Comparison of ENCODE assay signal across 8 cellular contexts in genomic region chr9:127223810-127224177, GRCh38. TPM values are rescaled to one million over a fixed set of nuclear protein-coding genes. Genes with fewer than 3 reads are reported as not detected.
A peak's percentile ranks its signal among the peaks of the same experiment; 100 is the strongest.
DNase-seq lines count a peak whose midpoint lies in the region; ATAC-seq, FAIRE-seq and TF ChIP-seq lines count a peak whose summit lies in the region.

No MANE protein-coding gene starts in this region.

- no peak for TF ChIP-seq EP300 in suprapubic skin (IDR thresholded peaks at IDR 0.05)

- peak overlapping the region; percentile 30 for H2AFZ ChIP-seq in keratinocyte (ENCODE audit: control insufficient read depth, low read length)

- no peaks in the 10 kb centered on the region for H3K9me3 Mint-ChIP-seq in activated naive CD8-positive, alpha-beta T cell treated with anti-CD3 and anti-CD28 coated beads, Interleukin-2, amount 50 U/mL, for 24 hours

- H3K27ac Mint-ChIP-seq in activated naive CD8-positive, alpha-beta T cell treated with anti-CD3 and anti-CD28 coated beads, Interleukin-2, amount 50 U/mL, for 24 hours: no peak overlapping the region

- no peak overlapping the region for H3K9ac ChIP-seq in keratinocyte (ENCODE audit: control insufficient read depth, extremely low read depth, insufficient read depth, low read length)

- peak in 1 of 3 experiments; percentile 9 for TF ChIP-seq CTCF in keratinocyte (optimal IDR thresholded peaks at IDR 0.05 in 1 of 3, IDR thresholded peaks at IDR 0.05 in 1 of 3, conservative IDR thresholded peaks at IDR 0.05 in 1 of 3; ENCODE audit: extremely low read depth in 1 of 3, insufficient read depth in 2 of 3, low read length in 3 of 3)
- TF ChIP-seq CTCF in suprapubic skin (IDR thresholded peaks at IDR 0.05): no peak

- peak overlapping the region; percentile 52 to 78 (median 59) for H3K4me3 ChIP-seq in keratinocyte (ENCODE audit: control insufficient read depth in 2 of 3, extremely low read depth in 1 of 3, insufficient read depth in 2 of 3, low read depth in 1 of 3, low read length in 3 of 3)
- H3K4me3 ChIP-seq in suprapubic skin: peak overlapping the region; percentile 88

- peaks cover 15% of the 10 kb centered on the region for H3K27me3 Mint-ChIP-seq in activated naive CD8-positive, alpha-beta T cell treated with anti-CD3 and anti-CD28 coated beads, Interleukin-2, amount 50 U/mL, for 24 hours

- H3K36me3 ChIP-seq in keratinocyte (ENCODE audit: control insufficient read depth in 2 of 2, extremely low read depth in 1 of 2, insufficient read depth in 2 of 2, low read length in 2 of 2): no peaks in the 10 kb centered on the region
- H3K36me3 ChIP-seq in suprapubic skin: no peaks in the 10 kb centered on the region

- no peaks in the 10 kb centered on the region for H3K79me2 ChIP-seq in keratinocyte (ENCODE audit: control insufficient read depth, insufficient read depth, low read length)

- no peak for ATAC-seq in activated naive CD8-positive, alpha-beta T cell treated with anti-CD3 and anti-CD28 coated beads, Interleukin-2, amount 50 U/mL, for 24 hours
- ATAC-seq in GM18502 (IDR thresholded peaks at IDR 0.05; ENCODE audit: poor library complexity, unreplicated experiment): no peak

- dilution Hi-C loops in keratinocyte (cut with MboI; ENCODE audit: extremely low pct_ligation_motif_present, low sequenced_read_pairs): no loop called here

- peak overlapping the region; percentile 90 for H3K4me2 ChIP-seq in keratinocyte (ENCODE audit: control insufficient read depth, extremely low read depth, insufficient read depth, low read depth, low read length)

- peaks cover 23% of the 10 kb centered on the region for H3K4me1 Mint-ChIP-seq in activated naive CD8-positive, alpha-beta T cell treated with anti-CD3 and anti-CD28 coated beads, Interleukin-2, amount 50 U/mL, for 24 hours

- no peaks in the 10 kb centered on the region for H3K9me1 ChIP-seq in keratinocyte (ENCODE audit: control insufficient read depth, extremely low read depth, insufficient read depth, low read length)

- DNase-seq in activated CD4-positive, alpha-beta T cell treated with anti-CD3 and anti-CD28 coated beads, Interleukin-2, amount 50 U/mL, for 1 hour: peak; percentile 14
- DNase-seq in activated CD4-positive, alpha-beta T cell treated with anti-CD3 and anti-CD28 coated beads, Interleukin-2, amount 50 U/mL, for 4 hours: no peak
- no peak for DNase-seq in activated naive CD8-positive, alpha-beta T cell treated with anti-CD3 and anti-CD28 coated beads, Interleukin-2, amount 50 U/mL, for 24 hours
- DNase-seq in keratinocyte (ENCODE audit: low read depth, low spot score): no peak
- no peak for DNase-seq in suprapubic skin (ENCODE audit: low spot score in 2 of 2)
- DNase-seq in HUDEP-2 (lab: John Stamatoyannopoulos, UW; ENCODE audit: unreplicated experiment in 76 of 76): no peak
- no peak for DNase-seq in NCI-H1048 (lab: John Stamatoyannopoulos, UW)

- no peaks in the 10 kb centered on the region for H3K36me3 Mint-ChIP-seq in activated naive CD8-positive, alpha-beta T cell treated with anti-CD3 and anti-CD28 coated beads, Interleukin-2, amount 50 U/mL, for 24 hours (ENCODE audit: low read depth)

- H4K20me1 ChIP-seq in keratinocyte (ENCODE audit: control insufficient read depth, extremely low read depth, insufficient read depth, low read length): no peaks in the 10 kb centered on the region

- peaks cover 20% of the 10 kb centered on the region for H3K27me3 ChIP-seq in keratinocyte (ENCODE audit: control insufficient read depth, extremely low read depth, insufficient read depth, low read length)
- H3K27me3 ChIP-seq in suprapubic skin: no peaks in the 10 kb centered on the region

- H3K4me3 Mint-ChIP-seq in activated naive CD8-positive, alpha-beta T cell treated with anti-CD3 and anti-CD28 coated beads, Interleukin-2, amount 50 U/mL, for 24 hours: peak overlapping the region; percentile 77

- H3K9me3 ChIP-seq in keratinocyte (ENCODE audit: control insufficient read depth, low read depth, low read length) (no peaks in the 10 kb centered on the region), suprapubic skin (no peaks in the 10 kb centered on the region)

- WGBS in suprapubic skin: 24% methylated on average over 5 of the region's 8 CpGs

- no peak for FAIRE-seq in keratinocyte (lab: Jason Lieb, UNC)

- TF ChIP-seq POLR2A in suprapubic skin (IDR thresholded peaks at IDR 0.05): no peak

- H3K4me1 ChIP-seq in keratinocyte (ENCODE audit: control insufficient read depth, extremely low read depth, insufficient read depth, low read length) (peaks cover 3% of the 10 kb centered on the region), suprapubic skin (peaks cover 28% of the 10 kb centered on the region)

- H3K27ac ChIP-seq in keratinocyte (ENCODE audit: control insufficient read depth, insufficient read depth, low read length): no peak overlapping the region
- no peak overlapping the region for H3K27ac ChIP-seq in suprapubic skin

RNA-seq across cellular contexts. Expression of gene GARNL3, which starts 40.8 kb away (rescaled TPM):
- polyA plus RNA-seq in keratinocyte: 2.0 to 3.3 TPM (median 2.4 TPM) in 3 replicates
- 4.2 TPM for polyA plus RNA-seq in keratinocyte (2011; ENCODE audit: low read depth)
- 1.7 and 2.3 TPM in 2 replicates for polyA plus RNA-seq in keratinocyte (2011; cell fraction: cytosol; rRNA removed)
- polyA plus RNA-seq in keratinocyte (2011; cell fraction: nucleus; rRNA removed): 10.7 and 12.6 TPM in 2 replicates
- polyA plus RNA-seq in keratinocyte (2012; ENCODE audit: low replicate concordance): 1.7 and 2.0 TPM in 2 replicates
- 3.9 to 11.7 TPM (median 5.9 TPM) in 3 replicates for polyA minus RNA-seq in keratinocyte
- polyA minus RNA-seq in keratinocyte (2011; cell fraction: cytosol; rRNA and poly(A)+ RNA removed): 0.96 TPM
- polyA minus RNA-seq in keratinocyte (2011; cell fraction: nucleus; rRNA and poly(A)+ RNA removed): 9.0 and 18.9 TPM in 2 replicates
- total RNA-seq in suprapubic skin: 10 to 100 TPM; 12.5 to 23.3 (median 18.4) TPM
